Comparison of ENCODE assay signal across 29 cellular contexts in genomic region chr13:52779028-52779612, GRCh38. TPM values are rescaled to one million over a fixed set of nuclear protein-coding genes. Genes with fewer than 3 reads are reported as not detected.
A peak's percentile ranks its signal among the peaks of the same experiment; 100 is the strongest.
DNase-seq lines count a peak whose midpoint lies in the region; ATAC-seq and TF ChIP-seq lines count a peak whose summit lies in the region.
"Had no signal": no experiment of that assay in that cellular context is flagged by ENCODE, and none has a peak within 500 bp of the region (broad histone marks: within the 10 kb centered on the region; RNA-seq: fewer than 3 reads in every experiment).

No MANE protein-coding gene starts in this region.

- peaks cover 15% of the 10 kb centered on the region for H3K4me1 Mint-ChIP-seq in neural crest cell
- H3K4me1 Mint-ChIP-seq in activated naive CD4-positive, alpha-beta T cell treated with anti-CD3 and anti-CD28 coated beads for 36 hours (ENCODE audit: low read depth): no peaks in the 10 kb centered on the region
- H3K4me1 Mint-ChIP-seq: activated CD4-positive, alpha-beta T cell treated with anti-CD3 and anti-CD28 coated beads for 36 hours; activated naive CD4-positive, alpha-beta T cell treated with anti-CD3 and anti-CD28 coated beads, Interleukin-2, amount 50 U/mL, for 24 hours had no signal

- CTCF ChIA-PET in activated naive CD4-positive, alpha-beta T cell treated with anti-CD3 and anti-CD28 coated beads for 36 hours (lab: Charles Lee): no interaction called here

- no peaks in the 10 kb centered on the region for H3K9me3 Mint-ChIP-seq in neural crest cell
- H3K9me3 Mint-ChIP-seq in activated naive CD4-positive, alpha-beta T cell treated with anti-CD3 and anti-CD28 coated beads for 36 hours: no peaks in the 10 kb centered on the region
- H3K9me3 Mint-ChIP-seq: activated naive CD4-positive, alpha-beta T cell treated with anti-CD3 and anti-CD28 coated beads, Interleukin-2, amount 50 U/mL, for 24 hours; stimulated activated naive CD8-positive, alpha-beta T cell treated with anti-CD3 and anti-CD28 coated beads, Interleukin-15, Interleukin-2, amounts not matched to agents 100 ng/mL and 50 ng/mL, for 24 hours had no signal

- H3K27me3 Mint-ChIP-seq in neural crest cell (ENCODE audit: low read depth): no peaks in the 10 kb centered on the region
- peaks cover 4% of the 10 kb centered on the region for H3K27me3 Mint-ChIP-seq in activated naive CD4-positive, alpha-beta T cell treated with anti-CD3 and anti-CD28 coated beads for 36 hours (ENCODE audit: low read depth)

- TF ChIP-seq CTCF in neural crest cell (conservative IDR thresholded peaks at IDR 0.05): no peak

- peak; percentile 3 for DNase-seq in H4 (ENCODE audit: low spot score)
- DNase-seq in NCI-H526 (lab: John Stamatoyannopoulos, UW): peak; percentile 76 to 88
- peak; percentile 53 for DNase-seq in ecto neural progenitor cell (ENCODE audit: low spot score)
- peak; percentile 33 for DNase-seq in neural crest cell (ENCODE audit: low read depth, low spot score)
- DNase-seq in activated naive CD4-positive, alpha-beta T cell treated with anti-CD3 and anti-CD28 coated beads for 36 hours: no peak
- DNase-seq: activated CD4-positive, alpha-beta T cell treated with anti-CD3 and anti-CD28 coated beads for 36 hours; AML-193; COR-L47; effector CD8-positive, alpha-beta T cell; EL; MG63; NCI-H1694; NCI-H2227 treated with DMSO at 0.1 percent for 48 hours; small intestine; stimulated activated CD4-positive, alpha-beta T cell treated with anti-CD3 and anti-CD28 coated beads, Interleukin-4, amount 100 ng/mL, for 1 hour had no signal

- no peaks in the 10 kb centered on the region for H3K36me3 Mint-ChIP-seq in neural crest cell (ENCODE audit: low read depth)
- H3K36me3 Mint-ChIP-seq in activated naive CD4-positive, alpha-beta T cell treated with anti-CD3 and anti-CD28 coated beads for 36 hours (ENCODE audit: low read depth): no peaks in the 10 kb centered on the region
- H3K36me3 Mint-ChIP-seq: activated naive CD4-positive, alpha-beta T cell treated with anti-CD3 and anti-CD28 coated beads, Interleukin-2, amount 50 U/mL, for 24 hours had no signal

- H3K27ac Mint-ChIP-seq in neural crest cell (ENCODE audit: unreplicated experiment): no peak overlapping the region
- H3K27ac Mint-ChIP-seq in activated naive CD4-positive, alpha-beta T cell treated with anti-CD3 and anti-CD28 coated beads for 36 hours: no peak overlapping the region
- H3K27ac Mint-ChIP-seq: activated CD4-positive, alpha-beta T cell treated with anti-CD3 and anti-CD28 coated beads for 36 hours; activated naive CD4-positive, alpha-beta T cell treated with anti-CD3 and anti-CD28 coated beads, Interleukin-2, amount 50 U/mL, for 24 hours; stimulated activated naive CD8-positive, alpha-beta T cell treated with anti-CD3 and anti-CD28 coated beads, Interleukin-15, Interleukin-2, amounts not matched to agents 100 ng/mL and 50 ng/mL, for 24 hours had no signal

- no peak overlapping the region for H3K4me3 Mint-ChIP-seq in neural crest cell
- H3K4me3 Mint-ChIP-seq in activated naive CD4-positive, alpha-beta T cell treated with anti-CD3 and anti-CD28 coated beads for 36 hours: no peak overlapping the region
- H3K4me3 Mint-ChIP-seq: activated CD4-positive, alpha-beta T cell treated with anti-CD3 and anti-CD28 coated beads for 36 hours; activated naive CD4-positive, alpha-beta T cell treated with anti-CD3 and anti-CD28 coated beads, Interleukin-2, amount 50 U/mL, for 24 hours; stimulated activated naive CD8-positive, alpha-beta T cell treated with anti-CD3 and anti-CD28 coated beads, Interleukin-15, Interleukin-2, amounts not matched to agents 100 ng/mL and 50 ng/mL, for 24 hours had no signal

- intact Hi-C loops in activated naive CD4-positive, alpha-beta T cell treated with anti-CD3 and anti-CD28 coated beads for 36 hours (cut with micrococcal nuclease): no loop called here

- ATAC-seq in HG02763 (IDR thresholded peaks at IDR 0.05; ENCODE audit: unreplicated experiment) (no peak), HG03460 (IDR thresholded peaks at IDR 0.05; ENCODE audit: unreplicated experiment) (no peak)
- ATAC-seq: activated CD4-positive, alpha-beta T cell treated with anti-CD3 and anti-CD28 coated beads for 36 hours; HCT116; HepG2; left lobe of liver had no signal

RNA-seq across cellular contexts. Expression of gene CNMD, which starts 39.5 kb away (rescaled TPM):
- not detected in 2 replicates for total RNA-seq in H4 (2014; rRNA removed; shearing (Covaris generic))
- total RNA-seq in neural crest cell: 2.4 and 2.8 TPM in 2 replicates
- total RNA-seq in activated naive CD4-positive, alpha-beta T cell treated with anti-CD3 and anti-CD28 coated beads for 36 hours: not detected
- total RNA-seq: activated CD4-positive, alpha-beta T cell treated with anti-CD3 and anti-CD28 coated beads for 36 hours; activated CD8-positive, alpha-beta memory T cell treated with anti-CD3 and anti-CD28 coated beads for 36 hours; astrocyte; chondrocyte; esophagus muscularis mucosa; glomerular endothelial cell; HepG2; left lobe of liver; pulmonary artery endothelial cell; tibial nerve had no signal
